ENCODE assay signal across 1 cellular context in genomic region chr6:2765896-2766766, GRCh38.
TF ChIP-seq lines count a peak whose summit lies in the region.

No MANE protein-coding gene starts in this region.

TF ChIP-seq in K562, 482 proteins besides CTCF, POLR2A, EP300 and RAD21 (continued from another document and continues in another):
- peak; percentile 82; the same call in 1 of the 2 replicates for TF ChIP-seq ARID4B (CRISPR knock-in tag; IDR thresholded peaks at IDR 0.05)
- TF ChIP-seq JUNB (CRISPR knock-in tag; conservative IDR thresholded peaks at IDR 0.05), result no peak
- TF ChIP-seq ZBTB8A (IDR thresholded peaks at IDR 0.05; ENCODE audit: partially characterized antibody), result no peak
- no peak for TF ChIP-seq ZNF23 (CRISPR knock-in tag; IDR thresholded peaks at IDR 0.05)
- TF ChIP-seq ZHX1 (conservative IDR thresholded peaks at IDR 0.05; ENCODE audit: low read length), result no peak
- no peak for TF ChIP-seq ZNF764 (CRISPR knock-in tag; IDR thresholded peaks at IDR 0.05; ENCODE audit: low read depth)
- TF ChIP-seq NFIX (CRISPR knock-in tag; IDR thresholded peaks at IDR 0.05; ENCODE audit: low read depth), result no peak
- no peak for TF ChIP-seq SNRNP70 (optimal IDR thresholded peaks at IDR 0.05; ENCODE audit: low read depth, low read length)
- no peak for TF ChIP-seq ZBED1 (IDR thresholded peaks at IDR 0.05)
- no peak for TF ChIP-seq KLF10 (CRISPR knock-in tag; IDR thresholded peaks at IDR 0.05)
- TF ChIP-seq ZNF280A (IDR thresholded peaks at IDR 0.05; ENCODE audit: low read depth, partially characterized antibody), result no peak
- no peak for TF ChIP-seq SMC3 (conservative IDR thresholded peaks at IDR 0.05; ENCODE audit: insufficient read depth, low read depth, low read length)
- TF ChIP-seq ELF1 (tag; IDR thresholded peaks at IDR 0.05), result no peak
- peak; percentile 90 for TF ChIP-seq ZNF407 (IDR thresholded peaks at IDR 0.05; ENCODE audit: low read depth)
- no peak for TF ChIP-seq ZNF239 (CRISPR knock-in tag; IDR thresholded peaks at IDR 0.05)
- no peak for TF ChIP-seq ZNF12 (CRISPR knock-in tag; IDR thresholded peaks at IDR 0.05)
- no peak for TF ChIP-seq MYNN (IDR thresholded peaks at IDR 0.05)
- TF ChIP-seq MYNN (CRISPR knock-in tag; IDR thresholded peaks at IDR 0.05), result no peak
- no peak for TF ChIP-seq ZNF253 (CRISPR knock-in tag; conservative IDR thresholded peaks at IDR 0.05)
- no peak for TF ChIP-seq BCOR (IDR thresholded peaks at IDR 0.05)
- TF ChIP-seq MCM3 (IDR thresholded peaks at IDR 0.05), result no peak
- TF ChIP-seq ZNF133 (CRISPR knock-in tag; IDR thresholded peaks at IDR 0.05), result no peak
- no peak for TF ChIP-seq GABPB2 (CRISPR knock-in tag; conservative IDR thresholded peaks at IDR 0.05)
- no peak for TF ChIP-seq MNT (conservative IDR thresholded peaks at IDR 0.05)
- TF ChIP-seq SRSF3 (IDR thresholded peaks at IDR 0.05; ENCODE audit: insufficient read depth, low read length), result no peak
- no peak for TF ChIP-seq ZBTB49 (CRISPR knock-in tag; IDR thresholded peaks at IDR 0.05; ENCODE audit: borderline replicate concordance)
- no peak for TF ChIP-seq ZNF668 (CRISPR knock-in tag; IDR thresholded peaks at IDR 0.05)
- no peak for TF ChIP-seq ZC3H11A (IDR thresholded peaks at IDR 0.05; ENCODE audit: low read depth, low read length)
- TF ChIP-seq ZBTB11 (CRISPR knock-in tag; IDR thresholded peaks at IDR 0.05), result no peak
- TF ChIP-seq MAFF (IDR thresholded peaks at IDR 0.05; ENCODE audit: low read length), result no peak
- no peak for TF ChIP-seq ZNF57 (CRISPR knock-in tag; IDR thresholded peaks at IDR 0.05)
- no peak for TF ChIP-seq CCNT2 (IDR thresholded peaks at IDR 0.05; ENCODE audit: borderline replicate concordance, extremely low read depth, insufficient read length, low read depth, low read length)
- no peak for TF ChIP-seq HNRNPH1 (optimal IDR thresholded peaks at IDR 0.05; ENCODE audit: low read depth, low read length)
